9 cellular contexts compared by ENCODE assay signal in genomic region chr3:63232764-63233396, GRCh38. TPM values are rescaled to one million over a fixed set of nuclear protein-coding genes. Genes with fewer than 3 reads are reported as not detected.
DNase-seq lines count a peak whose midpoint lies in the region; ATAC-seq and TF ChIP-seq lines count a peak whose summit lies in the region.
"Had no signal": no experiment of that assay in that cellular context is flagged by ENCODE, and none has a peak within 500 bp of the region (broad histone marks: within the 10 kb centered on the region; RNA-seq: fewer than 3 reads in every experiment).

No MANE protein-coding gene starts in this region.

- H4K20me1 ChIP-seq in mammary epithelial cell (ENCODE audit: insufficient read depth, low read length): no peaks in the 10 kb centered on the region
- no peaks in the 10 kb centered on the region for H4K20me1 ChIP-seq in neural progenitor cell (ENCODE audit: low read depth)

- no peaks in the 10 kb centered on the region for H3K9me3 Mint-ChIP-seq in neural progenitor cell
- no peaks in the 10 kb centered on the region for H3K9me3 Mint-ChIP-seq in activated naive CD8-positive, alpha-beta T cell treated with anti-CD3 and anti-CD28 coated beads, Interleukin-2, amount 50 U/mL, for 24 hours

- H3K27ac ChIP-seq in mammary epithelial cell (ENCODE audit: insufficient read depth, low read depth, low read length): no peak overlapping the region
- H3K27ac ChIP-seq in neural progenitor cell: no peak overlapping the region

- H3F3A ChIP-seq in neural progenitor cell (ENCODE audit: low read depth): peaks cover 7% of the 10 kb centered on the region

- TF ChIP-seq CTCF in mammary epithelial cell (conservative IDR thresholded peaks at IDR 0.05 in 1 of 2, IDR thresholded peaks at IDR 0.05 in 1 of 2; ENCODE audit: extremely low read depth in 1 of 2, insufficient read depth in 1 of 2, low read depth in 1 of 2, low read length in 2 of 2) (peak; percentile 33 to 34), neural progenitor cell (IDR thresholded peaks at IDR 0.05) (peak; percentile 66)

- H3K36me3 ChIP-seq in mammary epithelial cell (ENCODE audit: insufficient read depth, low read length) (no peaks in the 10 kb centered on the region), neural progenitor cell (no peaks in the 10 kb centered on the region)

- H3K79me2 ChIP-seq in mammary epithelial cell (ENCODE audit: insufficient read depth, low read length) (no peaks in the 10 kb centered on the region), neural progenitor cell (ENCODE audit: low read depth) (no peaks in the 10 kb centered on the region)

- no peak for ATAC-seq in activated naive CD8-positive, alpha-beta T cell treated with anti-CD3 and anti-CD28 coated beads, Interleukin-2, amount 50 U/mL, for 24 hours

- BruUV-seq in mammary epithelial cell (replicated peaks; lab: Mats Ljungman, UMichigan): no TSS peak

- H3K4me1 ChIP-seq in mammary epithelial cell (ENCODE audit: insufficient read depth, low read length): no peaks in the 10 kb centered on the region
- peaks cover 7% of the 10 kb centered on the region for H3K4me1 ChIP-seq in neural progenitor cell

- no peak overlapping the region for H3K4me3 Mint-ChIP-seq in neural progenitor cell
- no peak overlapping the region for H3K4me3 Mint-ChIP-seq in activated naive CD8-positive, alpha-beta T cell treated with anti-CD3 and anti-CD28 coated beads, Interleukin-2, amount 50 U/mL, for 24 hours

- H3K27ac Mint-ChIP-seq in neural progenitor cell: no peak overlapping the region
- no peak overlapping the region for H3K27ac Mint-ChIP-seq in activated naive CD8-positive, alpha-beta T cell treated with anti-CD3 and anti-CD28 coated beads, Interleukin-2, amount 50 U/mL, for 24 hours

- no peak overlapping the region for H3K9ac ChIP-seq in mammary epithelial cell (ENCODE audit: insufficient read depth, low read length)
- H3K9ac ChIP-seq in neural progenitor cell: no peak overlapping the region

- dilution Hi-C loops in mammary epithelial cell (cut with HindIII; ENCODE audit: low sequenced_read_pairs): no loop called here

- H3K4me2 ChIP-seq in mammary epithelial cell (ENCODE audit: insufficient read depth, low read depth, low read length) (no peak overlapping the region), neural progenitor cell (no peak overlapping the region)

- H3K27me3 ChIP-seq in mammary epithelial cell (ENCODE audit: insufficient read depth, low read length) (no peaks in the 10 kb centered on the region), neural progenitor cell (no peaks in the 10 kb centered on the region)

- 54% methylated on average over 3 of the region's 3 CpGs for WGBS in mammary epithelial cell (ENCODE audit: low coverage, missing lambda C conversion rate)

- intact Hi-C loops in mammary epithelial cell (cut with micrococcal nuclease): loop anchor here (1.0 kb wide), 1 partner anchor 611 kb away; no protein-coding TSS in a partner anchor

- no peak overlapping the region for H2AFZ ChIP-seq in mammary epithelial cell (ENCODE audit: low read depth, low read length)
- no peak overlapping the region for H2AFZ ChIP-seq in neural progenitor cell (replicated peaks)

- H3K36me3 Mint-ChIP-seq in neural progenitor cell: no peaks in the 10 kb centered on the region
- no peaks in the 10 kb centered on the region for H3K36me3 Mint-ChIP-seq in activated naive CD8-positive, alpha-beta T cell treated with anti-CD3 and anti-CD28 coated beads, Interleukin-2, amount 50 U/mL, for 24 hours (ENCODE audit: low read depth)

- H3K4me3 ChIP-seq in mammary epithelial cell (replicated peaks in 1 of 3; ENCODE audit: insufficient read depth in 1 of 3, low read depth in 2 of 3, low read length in 3 of 3): no peak overlapping the region
- no peak overlapping the region for H3K4me3 ChIP-seq in neural progenitor cell

- in situ Hi-C loops in mammary epithelial cell (cut with MboI; ENCODE audit: low sequenced_read_pairs in 2 of 2): loop anchor here in 1 of 2 donors (25.0 kb wide), 1 partner anchor 571 kb away; no protein-coding TSS in a partner anchor

- DNase-seq in DMS79 treated with DMSO at 0.1 percent for 48 hours (lab: John Stamatoyannopoulos, UW) (peak; percentile 0), DMS79 (lab: John Stamatoyannopoulos, UW) (no peak), NAMALWA (ENCODE audit: low spot score) (peak; percentile 18), mammary epithelial cell (no peak), neural progenitor cell (ENCODE audit: low spot score) (peak; percentile 33), ecto neural progenitor cell (ENCODE audit: low spot score) (no peak)
- no peak for DNase-seq in activated CD4-positive, alpha-beta T cell treated with anti-CD3 and anti-CD28 coated beads for 1 hour
- no peak for DNase-seq in activated naive CD8-positive, alpha-beta T cell treated with anti-CD3 and anti-CD28 coated beads, Interleukin-2, amount 50 U/mL, for 24 hours
- DNase-seq: NCI-H2081 treated with DMSO at 0.1 percent for 48 hours had no signal

- no peaks in the 10 kb centered on the region for H3K27me3 Mint-ChIP-seq in neural progenitor cell (ENCODE audit: insufficient read depth, low read depth)
- peaks cover 2% of the 10 kb centered on the region for H3K27me3 Mint-ChIP-seq in activated naive CD8-positive, alpha-beta T cell treated with anti-CD3 and anti-CD28 coated beads, Interleukin-2, amount 50 U/mL, for 24 hours

- CTCF ChIA-PET in mammary epithelial cell (lab: Charles Lee; ENCODE audit: low non-redundant PET): no interaction called here

- H3K4me1 Mint-ChIP-seq in neural progenitor cell: peaks cover 9% of the 10 kb centered on the region
- no peaks in the 10 kb centered on the region for H3K4me1 Mint-ChIP-seq in activated naive CD8-positive, alpha-beta T cell treated with anti-CD3 and anti-CD28 coated beads, Interleukin-2, amount 50 U/mL, for 24 hours

- H3K9me3 ChIP-seq in mammary epithelial cell (replicated peaks; ENCODE audit: insufficient read depth, low read length): no peaks in the 10 kb centered on the region
- H3K9me3 ChIP-seq in neural progenitor cell (ENCODE audit: low read depth): no peaks in the 10 kb centered on the region

RNA-seq across cellular contexts. Expression of gene SYNPR, which starts 45.2 kb away (rescaled TPM):
- total RNA-seq in mammary epithelial cell: not detected
- polyA plus RNA-seq in mammary epithelial cell: not detected
- not detected for polyA minus RNA-seq in mammary epithelial cell
- total RNA-seq in neural progenitor cell (ENCODE audit: low replicate concordance): 0.30 and 0.59 TPM in 2 replicates

Comparison
In these comparisons a context has a peak if more than half of its experiments do, and no peak if none do; other contexts are left out.
1. DNase-seq: peak in DMS79 treated with DMSO at 0.1 percent for 48 hours (single experiment), NAMALWA (single experiment) and neural progenitor cell (single experiment); none in DMS79 (single experiment), mammary epithelial cell (single experiment), activated CD4-positive, alpha-beta T cell treated with anti-CD3 and anti-CD28 coated beads for 1 hour (single experiment), ecto neural progenitor cell (single experiment) and activated naive CD8-positive, alpha-beta T cell treated with anti-CD3 and anti-CD28 coated beads, Interleukin-2, amount 50 U/mL, for 24 hours (single experiment).